ENCODE assay signal across 1 cellular context in the genomic region with DNA sequence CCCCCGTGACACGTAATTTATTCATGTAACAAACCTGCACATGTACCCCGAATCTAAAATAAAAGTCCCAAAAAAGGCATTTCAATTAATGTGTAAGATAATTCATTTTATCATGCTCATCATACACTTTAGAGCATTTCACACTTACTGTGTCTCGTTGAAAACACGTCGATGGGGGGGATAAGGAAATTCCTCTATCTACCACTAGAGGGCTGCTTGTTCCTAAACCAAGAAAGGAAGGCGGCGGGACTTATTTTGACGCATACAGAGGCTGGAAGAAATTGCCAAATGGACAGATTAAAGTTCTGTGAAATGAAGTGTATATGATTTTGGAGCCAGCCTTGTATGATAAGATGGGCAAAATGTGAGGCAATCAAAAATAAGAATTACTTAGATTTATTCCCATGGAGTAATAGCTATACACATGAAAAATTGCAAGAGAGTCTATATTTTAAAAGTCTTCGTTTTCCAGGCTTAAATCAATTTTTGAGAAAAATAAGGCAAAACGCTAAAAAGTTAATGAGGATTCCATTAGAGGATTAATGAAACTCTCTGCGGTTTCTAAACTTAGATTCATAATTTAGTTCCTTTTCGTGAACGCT.
TF ChIP-seq lines count a peak whose summit lies in the region.

No MANE protein-coding gene starts in this region.

TF ChIP-seq in GM23338, 12 proteins besides CTCF, POLR2A, EP300 and RAD21 (continued from another document):
- TF ChIP-seq ZNF462 (CRISPR knock-in tag; IDR thresholded peaks at IDR 0.05), result no peak
- TF ChIP-seq POLR2AphosphoS5 (IDR thresholded peaks at IDR 0.05; ENCODE audit: low read depth), result no peak
- TF ChIP-seq STAT1 (IDR thresholded peaks at IDR 0.05; ENCODE audit: unreplicated experiment), result no peak
- no peak for TF ChIP-seq EZH2 (IDR thresholded peaks at IDR 0.05; ENCODE audit: low read depth, unreplicated experiment)
- TF ChIP-seq ZNF331 (CRISPR knock-in tag; IDR thresholded peaks at IDR 0.05; ENCODE audit: low read depth), result no peak
